ENCODE assay signal across 15 cellular contexts in the genomic region with DNA sequence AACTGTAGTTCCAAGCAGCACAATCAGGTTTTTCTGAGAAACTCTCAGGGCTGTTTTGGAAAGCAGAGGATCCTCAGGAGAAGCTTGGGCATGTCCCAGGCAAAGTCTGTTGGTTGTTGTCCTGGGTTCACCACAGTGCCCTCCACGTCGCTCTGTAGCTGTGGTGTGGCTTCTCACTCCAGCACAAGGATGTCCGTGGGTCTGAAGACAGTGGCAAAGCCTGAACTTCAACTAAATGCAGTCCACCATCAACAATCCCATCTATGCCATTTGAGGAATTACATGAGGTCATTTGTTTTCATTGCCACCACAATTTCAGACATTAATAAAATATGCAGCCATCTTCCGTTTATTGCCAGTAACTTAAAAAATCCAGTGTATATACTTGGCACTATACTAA.
DNase-seq lines count a peak whose midpoint lies in the region; ATAC-seq and TF ChIP-seq lines count a peak whose summit lies in the region.
"Had no signal": no experiment of that assay in that cellular context is flagged by ENCODE, and none has a peak within 500 bp of the region (broad histone marks: within the 10 kb centered on the region; RNA-seq: fewer than 3 reads in every experiment).

No MANE protein-coding gene starts in this region.

- H3K4me3 Mint-ChIP-seq in chondrocyte (ENCODE audit: unreplicated experiment), result peak overlapping the region; percentile 69

- in situ Hi-C loops in mammary epithelial cell (cut with MboI; ENCODE audit: low sequenced_read_pairs in 2 of 2), result no loop called here

- TF ChIP-seq CTCF in mammary epithelial cell (conservative IDR thresholded peaks at IDR 0.05 in 1 of 2, IDR thresholded peaks at IDR 0.05 in 1 of 2; ENCODE audit: extremely low read depth in 1 of 2, insufficient read depth in 1 of 2, low read depth in 1 of 2, low read length in 2 of 2) (no peak), breast epithelium (IDR thresholded peaks at IDR 0.05) (no peak), chondrocyte (IDR thresholded peaks at IDR 0.05) (no peak), tibial artery (IDR thresholded peaks at IDR 0.05) (no peak)

- no peaks in the 10 kb centered on the region for H3K4me1 ChIP-seq in mammary epithelial cell (ENCODE audit: insufficient read depth, low read length)
- no peaks in the 10 kb centered on the region for H3K4me1 ChIP-seq in breast epithelium
- H3K4me1 ChIP-seq in tibial artery, result peaks cover 0 to 30% (median 7%) of the 10 kb centered on the region in 4 donors
- H3K4me1 ChIP-seq: HAP-1 had no signal

- H4K20me1 ChIP-seq in mammary epithelial cell (ENCODE audit: insufficient read depth, low read length), result no peaks in the 10 kb centered on the region

- BruUV-seq in mammary epithelial cell (replicated peaks; lab: Mats Ljungman, UMichigan), result no TSS peak

- peak overlapping the region; percentile 37 for H2AFZ ChIP-seq in mammary epithelial cell (ENCODE audit: low read depth, low read length)

- H3K9me3 ChIP-seq in mammary epithelial cell (replicated peaks; ENCODE audit: insufficient read depth, low read length) (no peaks in the 10 kb centered on the region), breast epithelium (no peaks in the 10 kb centered on the region), tibial artery (no peaks in the 10 kb centered on the region)
- H3K9me3 ChIP-seq: HAP-1 had no signal

- H3K27ac Mint-ChIP-seq in chondrocyte (ENCODE audit: unreplicated experiment), result peak overlapping the region; percentile 98

- H3K27me3 ChIP-seq in mammary epithelial cell (ENCODE audit: insufficient read depth, low read length) (no peaks in the 10 kb centered on the region), breast epithelium (no peaks in the 10 kb centered on the region), tibial artery (no peaks in the 10 kb centered on the region)

- H3K4me3 ChIP-seq in mammary epithelial cell (replicated peaks in 1 of 3; ENCODE audit: insufficient read depth in 1 of 3, low read depth in 2 of 3, low read length in 3 of 3) (no peak overlapping the region), breast epithelium (no peak overlapping the region), tibial artery (peak overlapping the region; percentile 8 to 19)
- H3K4me3 ChIP-seq: HAP-1 had no signal

- intact Hi-C loops in mammary epithelial cell (cut with micrococcal nuclease), result no loop called here
- intact Hi-C loops in breast epithelium (cut with DNase I; ENCODE audit: low total_unique reads), result no loop called here
- intact Hi-C loops in tibial artery (cut with DNase I; ENCODE audit: low total_unique reads), result no loop called here

- ATAC-seq in HG03280 (IDR thresholded peaks at IDR 0.05; ENCODE audit: unreplicated experiment), result no peak

- CTCF ChIA-PET in mammary epithelial cell (lab: Charles Lee; ENCODE audit: low non-redundant PET), result no interaction called here

- dilution Hi-C loops in mammary epithelial cell (cut with HindIII; ENCODE audit: low sequenced_read_pairs), result no loop called here

- H3K9me3 Mint-ChIP-seq in chondrocyte (ENCODE audit: low read depth), result peaks cover 7% of the 10 kb centered on the region

- DNase-seq in mammary epithelial cell, result no peak
- no peak for DNase-seq in breast epithelium (ENCODE audit: low spot score in 2 of 2)
- no peak for DNase-seq in chondrocyte (ENCODE audit: low spot score)
- peak; percentile 61 for DNase-seq in myocyte (ENCODE audit: low read depth)
- DNase-seq in tibial artery, result no peak
- DNase-seq in anterior cingulate cortex (lab: John Stamatoyannopoulos, UW), result no peak
- DNase-seq in T1000 (lab: John Stamatoyannopoulos, UW), result no peak
- DNase-seq: C1 segment of cervical spinal cord, DMS153, NCI-H1417 treated with DMSO at 0.1 percent for 48 hours, NCI-H1930, NCI-H774 had no signal

- H3K27me3 Mint-ChIP-seq in chondrocyte (ENCODE audit: low read depth), result no peaks in the 10 kb centered on the region

- H3K4me1 Mint-ChIP-seq in chondrocyte (ENCODE audit: low read depth), result peaks cover 65% of the 10 kb centered on the region

- peaks cover 5% of the 10 kb centered on the region for H3K36me3 Mint-ChIP-seq in chondrocyte (ENCODE audit: low read depth)

- WGBS in mammary epithelial cell (ENCODE audit: low coverage, missing lambda C conversion rate), result 49% methylated on average over 4 of the region's 4 CpGs

- H3K4me2 ChIP-seq in mammary epithelial cell (ENCODE audit: insufficient read depth, low read depth, low read length), result no peak overlapping the region

- H3K9ac ChIP-seq in mammary epithelial cell (ENCODE audit: insufficient read depth, low read length), result no peak overlapping the region

- H3K36me3 ChIP-seq in mammary epithelial cell (ENCODE audit: insufficient read depth, low read length) (no peaks in the 10 kb centered on the region), breast epithelium (no peaks in the 10 kb centered on the region), tibial artery (no peaks in the 10 kb centered on the region)
- H3K36me3 ChIP-seq: HAP-1 had no signal

- H3K79me2 ChIP-seq in mammary epithelial cell (ENCODE audit: insufficient read depth, low read length), result no peaks in the 10 kb centered on the region

- no peak overlapping the region for H3K27ac ChIP-seq in mammary epithelial cell (ENCODE audit: insufficient read depth, low read depth, low read length)
- H3K27ac ChIP-seq in breast epithelium, result peak overlapping the region in 1 of 2 donors; percentile 49
- peak overlapping the region; percentile 23 to 48 for H3K27ac ChIP-seq in tibial artery
- H3K27ac ChIP-seq: HL-60 had no signal

- no peak for TF ChIP-seq POLR2A in breast epithelium (IDR thresholded peaks at IDR 0.05)

Comparison
In these comparisons a context has a peak if more than half of its experiments do, and no peak if none do; other contexts are left out.
1. H3K4me3 ChIP-seq: peak in tibial artery (2 of 2); none in mammary epithelial cell (0 of 3) and breast epithelium (0 of 3).